1 cellular context compared by ENCODE assay signal in genomic region chr2:205929445-205930027, GRCh38.
TF ChIP-seq lines count a peak whose summit lies in the region.

No MANE protein-coding gene starts in this region.

TF ChIP-seq in liver, 16 proteins besides CTCF, POLR2A, EP300 and RAD21 (continued from another document):
- no peak for TF ChIP-seq GABPA (IDR thresholded peaks at IDR 0.05 in 1 of 2, conservative IDR thresholded peaks at IDR 0.05 in 1 of 2)
TF ChIP-seq in liver: peak in this region for 8.
